8 cellular contexts compared by ENCODE assay signal in the genomic region with DNA sequence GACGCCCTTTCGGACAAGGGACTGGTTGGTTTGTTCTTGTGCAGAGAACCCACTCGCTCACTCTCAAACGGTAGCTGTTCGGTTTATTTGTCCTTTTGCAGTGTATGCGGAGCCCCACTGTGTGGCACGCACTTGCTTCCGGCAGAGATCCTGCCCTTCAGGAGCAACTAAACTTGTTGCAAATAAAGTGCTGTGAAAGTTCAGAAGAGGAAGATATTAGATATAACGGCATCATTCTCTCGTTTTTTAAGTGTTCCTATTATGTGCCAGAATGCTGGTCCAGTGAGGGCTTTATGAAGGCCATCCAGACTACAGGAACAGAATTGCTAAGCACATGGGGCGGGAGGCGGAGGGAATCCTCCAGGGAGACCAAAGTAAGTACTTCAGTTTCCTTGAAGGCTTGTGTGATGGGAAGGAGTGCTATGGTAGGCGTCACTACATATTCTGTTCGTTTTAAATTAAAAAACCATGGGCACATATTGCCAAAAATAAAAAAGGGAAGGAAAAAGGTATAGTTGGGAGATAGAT. TPM values are rescaled to one million over a fixed set of nuclear protein-coding genes. Genes with fewer than 3 reads are reported as not detected.
DNase-seq lines count a peak whose midpoint lies in the region; ATAC-seq and TF ChIP-seq lines count a peak whose summit lies in the region.

No MANE protein-coding gene starts in this region.

- H3K4me2 ChIP-seq in mammary epithelial cell (ENCODE audit: insufficient read depth, low read depth, low read length), result peak overlapping the region; percentile 71

- WGBS in mammary epithelial cell (ENCODE audit: low coverage, missing lambda C conversion rate), result 0% methylated on average over 11 of the region's 14 CpGs

- TF ChIP-seq CTCF in AG10803 (conservative IDR thresholded peaks at IDR 0.05; ENCODE audit: low read length) (no peak), mammary epithelial cell (conservative IDR thresholded peaks at IDR 0.05 in 1 of 2, IDR thresholded peaks at IDR 0.05 in 1 of 2; ENCODE audit: extremely low read depth in 1 of 2, insufficient read depth in 1 of 2, low read depth in 1 of 2, low read length in 2 of 2) (peak in 1 of 2 donors; percentile 1)

- BruUV-seq in mammary epithelial cell (replicated peaks; lab: Mats Ljungman, UMichigan), result TSS peak; percentile 69

- ATAC-seq in GM18498 (IDR thresholded peaks at IDR 0.05; ENCODE audit: unreplicated experiment) (peak; percentile 66), HG02884 (IDR thresholded peaks at IDR 0.05; ENCODE audit: unreplicated experiment) (peak; percentile 36)

- CTCF ChIA-PET in mammary epithelial cell (lab: Charles Lee; ENCODE audit: low non-redundant PET), result no interaction called here

- peak; percentile 56 for DNase-seq in AG10803 (ENCODE audit: low read depth)
- DNase-seq in NCI-H526 treated with DMSO at 0.1 percent for 48 hours (lab: John Stamatoyannopoulos, UW), result peak; percentile 45
- no peak for DNase-seq in mammary epithelial cell
- DNase-seq in NCI-H2029 (lab: John Stamatoyannopoulos, UW), result no peak

- in situ Hi-C loops in mammary epithelial cell (cut with MboI; ENCODE audit: low sequenced_read_pairs in 2 of 2), result loop anchor here in 1 of 2 donors (10.0 kb wide), 1 partner anchor 282 kb away; no protein-coding TSS in a partner anchor

- peak overlapping the region; percentile 91 for H2AFZ ChIP-seq in mammary epithelial cell (ENCODE audit: low read depth, low read length)

- H3K27me3 ChIP-seq in mammary epithelial cell (ENCODE audit: insufficient read depth, low read length) (no peaks in the 10 kb centered on the region), layer of hippocampus (ENCODE audit: control insufficient read depth, insufficient read depth, low read length) (no peaks in the 10 kb centered on the region), subcutaneous abdominal adipose tissue (ENCODE audit: control insufficient read depth in 5 of 5, insufficient read depth in 4 of 5, low read length in 5 of 5) (no peaks in the 10 kb centered on the region)

- H3K4me1 ChIP-seq in mammary epithelial cell (ENCODE audit: insufficient read depth, low read length), result peaks cover 24% of the 10 kb centered on the region
- peaks cover 3 to 29% (median 23%) of the 10 kb centered on the region in 5 donors for H3K4me1 ChIP-seq in subcutaneous abdominal adipose tissue (ENCODE audit: control insufficient read depth in 5 of 5, insufficient read depth in 5 of 5, low read length in 5 of 5)

- peak overlapping the region; percentile 84 for H3K9ac ChIP-seq in mammary epithelial cell (ENCODE audit: insufficient read depth, low read length)
- H3K9ac ChIP-seq in subcutaneous abdominal adipose tissue (ENCODE audit: low read length in 5 of 5), result peak overlapping the region; percentile 86 to 95 (median 92)

- intact Hi-C loops in mammary epithelial cell (cut with micrococcal nuclease), result loop anchor here (1.0 to 10.0 kb wide), 4 partner anchors 38 to 452 kb away; partner anchors contain the start of genes COX15, CUTC and DNMBP

- dilution Hi-C loops in mammary epithelial cell (cut with HindIII; ENCODE audit: low sequenced_read_pairs), result no loop called here

- no peaks in the 10 kb centered on the region for H3K9me3 ChIP-seq in mammary epithelial cell (replicated peaks; ENCODE audit: insufficient read depth, low read length)
- H3K9me3 ChIP-seq in subcutaneous abdominal adipose tissue (ENCODE audit: control insufficient read depth in 5 of 5, low read length in 5 of 5), result no peaks in the 10 kb centered on the region

- H4K20me1 ChIP-seq in mammary epithelial cell (ENCODE audit: insufficient read depth, low read length), result no peaks in the 10 kb centered on the region

- peaks cover 11% of the 10 kb centered on the region for H3K36me3 ChIP-seq in mammary epithelial cell (ENCODE audit: insufficient read depth, low read length)
- peaks cover 8 to 27% (median 26%) of the 10 kb centered on the region in 5 donors for H3K36me3 ChIP-seq in subcutaneous abdominal adipose tissue (ENCODE audit: control insufficient read depth in 5 of 5, insufficient read depth in 5 of 5, low read length in 5 of 5)

- peaks cover 67% of the 10 kb centered on the region for H3K79me2 ChIP-seq in mammary epithelial cell (ENCODE audit: insufficient read depth, low read length)

- H3K4me3 ChIP-seq in AG10803 (ENCODE audit: low read length), result peak overlapping the region; percentile 96
- H3K4me3 ChIP-seq in mammary epithelial cell (replicated peaks in 1 of 3; ENCODE audit: insufficient read depth in 1 of 3, low read depth in 2 of 3, low read length in 3 of 3), result peak overlapping the region; percentile 66 to 96 (median 85)
- peak overlapping the region; percentile 76 to 100 (median 92) for H3K4me3 ChIP-seq in subcutaneous abdominal adipose tissue (ENCODE audit: low read depth in 1 of 5, low read length in 5 of 5)

- H3K27ac ChIP-seq in mammary epithelial cell (ENCODE audit: insufficient read depth, low read depth, low read length) (peak overlapping the region; percentile 63), layer of hippocampus (ENCODE audit: low read depth, low read length) (peak overlapping the region; percentile 44), subcutaneous abdominal adipose tissue (ENCODE audit: low read depth, low read length) (peak overlapping the region; percentile 93)

RNA-seq across cellular contexts. Expression of gene ERLIN1, which starts 0.5 kb away (rescaled TPM):
- 10 to 100 TPM; 31.5 to 44.3 TPM for total RNA-seq in mammary epithelial cell
- 42.5 TPM for polyA plus RNA-seq in mammary epithelial cell
- polyA minus RNA-seq in mammary epithelial cell, result 33.5 TPM

RNA-seq across cellular contexts. Expression of gene CHUK, which starts 43.1 kb away (rescaled TPM):
- 10 to 100 TPM; 19.1 to 21.8 TPM for total RNA-seq in mammary epithelial cell
- polyA plus RNA-seq in mammary epithelial cell, result 10.5 TPM
- 29.5 TPM for polyA minus RNA-seq in mammary epithelial cell

Comparison
In these comparisons a context has a peak if more than half of its experiments do, and no peak if none do; other contexts are left out.
1. DNase-seq: peak in AG10803 (single experiment) and NCI-H526 treated with DMSO at 0.1 percent for 48 hours (single experiment); none in mammary epithelial cell (single experiment) and NCI-H2029 (single experiment).
2. Peak in every context shown above with its lines, with median percentiles within 50 percentile points of each other: H3K4me3 ChIP-seq and H3K27ac ChIP-seq.